In the genomic region with DNA sequence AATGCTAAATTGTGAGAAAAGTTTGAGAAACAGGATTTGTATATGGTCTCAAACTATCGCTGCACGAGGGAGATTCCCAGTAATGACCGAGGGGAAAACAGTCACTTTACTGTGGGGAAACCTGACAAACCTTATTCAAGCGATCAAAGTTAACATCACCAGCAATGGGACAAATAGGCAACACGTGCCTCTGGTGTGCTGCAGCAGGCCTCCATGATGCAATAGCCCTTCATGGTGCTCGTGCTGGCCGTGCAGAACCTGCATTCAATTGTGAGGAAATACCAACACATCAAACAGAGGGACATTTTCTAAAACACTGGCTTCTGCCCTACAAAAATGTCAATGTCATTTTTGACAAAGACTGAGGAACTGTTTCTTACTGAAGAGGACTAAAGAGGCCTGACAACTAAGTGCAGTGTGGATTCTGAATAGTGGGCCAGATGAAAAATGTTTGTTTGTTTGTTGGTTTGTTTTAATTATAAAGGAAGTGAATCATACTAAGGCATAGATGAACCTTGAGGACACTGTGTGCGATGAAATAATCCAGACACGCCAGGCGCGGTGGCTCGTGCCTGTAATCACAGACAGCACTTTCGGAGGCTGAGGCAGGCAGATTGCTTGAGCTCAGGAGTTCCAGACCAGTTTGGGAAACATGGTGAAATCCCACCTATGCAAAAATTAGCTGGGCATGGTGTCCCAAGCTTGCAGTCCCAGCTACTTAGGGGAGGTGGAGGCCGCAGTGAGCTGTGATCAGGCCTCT, we compare ENCODE assay signal across 18 cellular contexts. TPM values are rescaled to one million over a fixed set of nuclear protein-coding genes. Genes with fewer than 3 reads are reported as not detected.
DNase-seq lines count a peak whose midpoint lies in the region; ATAC-seq and TF ChIP-seq lines count a peak whose summit lies in the region.
"Had no signal": no experiment of that assay in that cellular context is flagged by ENCODE, and none has a peak within 500 bp of the region (broad histone marks: within the 10 kb centered on the region; RNA-seq: fewer than 3 reads in every experiment).

No MANE protein-coding gene starts in this region.

- peaks cover 6 to 45% (median 27%) of the 10 kb centered on the region in 9 donors for H3K4me1 ChIP-seq in heart right ventricle

- H3K27ac ChIP-seq in heart right ventricle, result peak overlapping the region in 6 of 10 donors; percentile 36 to 61 (median 50)

- no peaks in the 10 kb centered on the region for H3K9me3 ChIP-seq in heart right ventricle
- H3K9me3 ChIP-seq: SK-N-SH had no signal

- H3K4me3 ChIP-seq in heart right ventricle (no peak overlapping the region), NB4 (ENCODE audit: low read depth, low read length) (no peak overlapping the region)

- WGBS in heart right ventricle, 2 donors, result 70 to 77% methylated on average over 14 of the region's 14 CpGs

- TF ChIP-seq CTCF in heart right ventricle (IDR thresholded peaks at IDR 0.05) (no peak), NB4 (IDR thresholded peaks at IDR 0.05; ENCODE audit: low read depth, low read length) (no peak)

- intact Hi-C loops in heart right ventricle (cut with DNase I), result loop anchor here in 1 of 10 donors (10.0 kb wide), 1 partner anchor 51 kb away; no protein-coding TSS in a partner anchor
- intact Hi-C loops in left cardiac atrium (cut with DNase I), result no loop called here
- intact Hi-C loops in sciatic nerve (cut with DNase I), result no loop called here

- ATAC-seq in heart right ventricle (no peak), left cardiac atrium (no peak), sciatic nerve (no peak), HG02610 (IDR thresholded peaks at IDR 0.05; ENCODE audit: unreplicated experiment) (no peak), HG02759 (IDR thresholded peaks at IDR 0.05; ENCODE audit: unreplicated experiment) (no peak)
- ATAC-seq: PC-3 had no signal

- DNase-seq in heart right ventricle (peak in 1 of 2 donors; percentile 22), left cardiac atrium (no peak), NB4 (ENCODE audit: low read depth) (peak; percentile 38), islet precursor cell (peak; percentile 56), sciatic nerve (ENCODE audit: low spot score) (peak; percentile 31)
- DNase-seq: AML-193, DND-41, GF-D8, Karpas-422, NCI-H1048, NCI-H1694, NCI-H2107, NCI-H226, NCI-H526, PC-3, SK-N-SH had no signal

- no peak for TF ChIP-seq POLR2A in NB4 (IDR thresholded peaks at IDR 0.05; ENCODE audit: extremely low read depth, insufficient read length)

- no peaks in the 10 kb centered on the region for H3K36me3 ChIP-seq in heart right ventricle

- peaks cover 0 to 34% (median 13%) of the 10 kb centered on the region in 7 donors for H3K27me3 ChIP-seq in heart right ventricle

RNA-seq across cellular contexts. Expression of gene MARCHF6, which starts 17.6 kb away (rescaled TPM):
- 100 to 1,000 TPM; 169 to 210 (median 185) TPM for total RNA-seq in heart right ventricle
- polyA plus RNA-seq in heart right ventricle, result 100 to 1,000 TPM in 1 of 2 donors, 10 to 100 TPM in 1; 30.4 to 137 TPM
- total RNA-seq in left cardiac atrium, result 100 to 1,000 TPM; 140 to 160 TPM
- total RNA-seq in sciatic nerve, result 174 TPM

RNA-seq across cellular contexts. Expression of gene CMBL, which starts 28.2 kb away (rescaled TPM):
- total RNA-seq in heart right ventricle (10 to 100 TPM; 32.2 to 53.4 (median 45.3) TPM), left cardiac atrium (10 to 100 TPM; 23.9 to 39.5 TPM), sciatic nerve (17.5 TPM)
- 10 to 100 TPM; 12.0 to 24.3 TPM for polyA plus RNA-seq in heart right ventricle
